1 cellular context compared by ENCODE assay signal in genomic region chr20:15639839-15640238, GRCh38.
TF ChIP-seq lines count a peak whose summit lies in the region.

No MANE protein-coding gene starts in this region.

TF ChIP-seq in WTC11, 78 proteins besides CTCF, POLR2A, EP300 and RAD21 (continued from another document):
- TF ChIP-seq ZNF532 (CRISPR knock-in tag; IDR thresholded peaks at IDR 0.05; ENCODE audit: borderline replicate concordance), result no peak
- no peak for TF ChIP-seq ZNF232 (CRISPR knock-in tag; IDR thresholded peaks at IDR 0.05)
